In genomic region chr22:32147128-32147527, GRCh38 we compare ENCODE assay signal across 10 cellular contexts. TPM values are rescaled to one million over a fixed set of nuclear protein-coding genes. Genes with fewer than 3 reads are reported as not detected.
"Had no signal": no experiment of that assay in that cellular context is flagged by ENCODE, and none has a peak within 500 bp of the region (broad histone marks: within the 10 kb centered on the region; RNA-seq: fewer than 3 reads in every experiment).

No MANE protein-coding gene starts in this region.

RNA-seq across cellular contexts. Expression of gene C22orf42, which starts 12.0 kb away (rescaled TPM):
- total RNA-seq: M059J; NCI-H460; OCI-LY7; PC-9; Right ventricle myocardium inferior; RPMI7951; SJCRH30; SK-MEL-5; T-cell; T-helper 1 cell treated with Interleukin-12 subunit alpha and Interleukin-12 subunit beta and Interleukin-4 antibody, amounts not matched to agents 30 ng/mL and 1 ng/mL, for 36 hours had no signal

RNA-seq across cellular contexts. Expression of gene RFPL2, which starts 57.7 kb away (rescaled TPM):
- total RNA-seq: M059J, OCI-LY7, PC-9, Right ventricle myocardium inferior, RPMI7951, SJCRH30 had no signal
